Comparison of ENCODE assay signal across 21 cellular contexts in the genomic region with DNA sequence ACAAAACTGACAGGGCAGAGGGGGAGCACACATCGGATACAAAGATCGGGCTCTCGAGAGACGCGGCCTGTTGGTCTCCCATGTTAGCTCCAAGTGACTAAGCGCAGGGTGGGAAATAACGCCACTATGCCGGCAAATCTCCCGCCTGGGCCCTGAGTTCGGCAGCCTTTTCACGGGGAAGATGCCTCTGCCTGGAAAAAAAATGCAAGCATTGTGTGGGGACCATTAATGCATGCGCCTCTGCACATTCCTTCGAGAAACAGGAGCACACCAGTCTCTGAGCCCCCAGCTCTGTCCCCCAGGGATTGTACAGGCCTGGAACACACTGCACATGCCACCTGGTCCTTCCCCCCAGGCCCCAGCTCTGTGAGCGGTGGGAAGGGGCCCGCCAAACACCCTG.
"Had no signal": no experiment of that assay in that cellular context is flagged by ENCODE, and none has a peak within 500 bp of the region (broad histone marks: within the 10 kb centered on the region; RNA-seq: fewer than 3 reads in every experiment).

No MANE protein-coding gene starts in this region.

- H3K9me3 ChIP-seq: breast epithelium had no signal

- H3K27me3 ChIP-seq: breast epithelium had no signal

- H3K4me2 ChIP-seq: PC-9 had no signal

- H3K4me1 Mint-ChIP-seq: activated naive CD8-positive, alpha-beta T cell treated with anti-CD3 and anti-CD28 coated beads, Interleukin-2, amount 10 ng/mL, durations not matched to agents 7 days and 5 days had no signal

- H3K27ac ChIP-seq: breast epithelium, PC-9, VCaP had no signal

- H3K9me3 Mint-ChIP-seq: activated CD8-positive, alpha-beta T cell treated with anti-CD3 and anti-CD28 coated beads for 36 hours; activated naive CD8-positive, alpha-beta T cell treated with anti-CD3 and anti-CD28 coated beads, Interleukin-2, amount 10 ng/mL, durations not matched to agents 7 days and 5 days had no signal

- H3K4me3 ChIP-seq: breast epithelium, PC-9 had no signal

- DNase-seq: activated CD4-positive, alpha-beta T cell treated with anti-CD3 and anti-CD28 coated beads for 4 hours; activated CD8-positive, alpha-beta memory T cell treated with anti-CD3 and anti-CD28 coated beads, Interleukin-2, amount 50 U/mL, for 4 hours; activated CD8-positive, alpha-beta T cell treated with anti-CD3 and anti-CD28 coated beads for 36 hours; activated naive CD4-positive, alpha-beta T cell treated with anti-CD3 and anti-CD28 coated beads, Interleukin-2, amount 50 U/mL, for 16 hours; activated naive CD8-positive, alpha-beta T cell treated with anti-CD3 and anti-CD28 coated beads, Interleukin-2, amount 10 ng/mL, durations not matched to agents 7 days and 5 days; activated T-cell treated with anti-CD3 and anti-CD28 coated beads, Interleukin-2, amount 50 U/mL, for 1 hour; aorta; caudate nucleus; Kasumi-1; KBM-7; NCI-H1105 treated with DMSO at 0.1 percent for 48 hours; NCI-H1436 treated with DMSO at 0.1 percent for 48 hours; NCI-H187; NCI-H2081; NCI-H446; NCI-H524; PC-9; SIG-M5 had no signal

- H2AFZ ChIP-seq: PC-9 had no signal

- H3K4me1 ChIP-seq: breast epithelium had no signal

- H3K4me3 Mint-ChIP-seq: activated CD8-positive, alpha-beta T cell treated with anti-CD3 and anti-CD28 coated beads for 36 hours; activated naive CD8-positive, alpha-beta T cell treated with anti-CD3 and anti-CD28 coated beads, Interleukin-2, amount 10 ng/mL, durations not matched to agents 7 days and 5 days had no signal

- ATAC-seq: activated CD4-positive, CD25-positive, alpha-beta regulatory T cell treated with anti-CD3 and anti-CD28 coated beads, Interleukin-2, amount 50 U/mL, for 24 hours; activated CD8-positive, alpha-beta T cell treated with anti-CD3 and anti-CD28 coated beads for 36 hours had no signal

- H3K27ac Mint-ChIP-seq: activated CD8-positive, alpha-beta T cell treated with anti-CD3 and anti-CD28 coated beads for 36 hours; activated naive CD8-positive, alpha-beta T cell treated with anti-CD3 and anti-CD28 coated beads, Interleukin-2, amount 10 ng/mL, durations not matched to agents 7 days and 5 days had no signal

- H3K36me3 ChIP-seq: breast epithelium had no signal

- H3K27me3 Mint-ChIP-seq: activated CD8-positive, alpha-beta T cell treated with anti-CD3 and anti-CD28 coated beads for 36 hours; activated naive CD8-positive, alpha-beta T cell treated with anti-CD3 and anti-CD28 coated beads, Interleukin-2, amount 10 ng/mL, durations not matched to agents 7 days and 5 days had no signal
